Comparison of ENCODE assay signal across 14 cellular contexts in the genomic region with DNA sequence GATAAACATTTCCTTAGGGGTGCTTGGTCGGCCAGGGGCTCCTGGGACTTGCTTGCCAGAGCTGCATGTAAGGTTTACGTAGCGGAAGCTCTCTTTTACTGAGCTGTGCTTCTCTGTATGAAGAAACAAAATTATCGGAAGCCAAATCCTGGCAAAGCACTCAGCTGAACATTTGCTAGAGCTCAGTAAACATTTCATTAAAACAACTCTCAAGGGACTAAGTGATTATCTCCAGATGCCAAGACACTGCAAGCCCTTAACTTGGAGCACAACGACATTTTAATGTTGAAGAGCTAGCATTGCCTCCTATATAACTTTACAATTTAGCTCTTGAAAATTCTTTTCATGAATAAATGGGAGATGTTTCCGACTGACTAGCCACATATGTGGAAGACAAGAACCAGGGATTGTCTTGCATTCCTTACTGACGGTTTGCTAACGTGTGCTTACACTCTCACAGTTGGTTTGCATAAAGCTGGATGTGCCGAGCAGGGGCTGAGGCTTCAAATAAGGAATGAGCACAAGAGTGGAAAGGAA. TPM values are rescaled to one million over a fixed set of nuclear protein-coding genes. Genes with fewer than 3 reads are reported as not detected.
DNase-seq lines count a peak whose midpoint lies in the region; ATAC-seq, FAIRE-seq and TF ChIP-seq lines count a peak whose summit lies in the region.
"Had no signal": no experiment of that assay in that cellular context is flagged by ENCODE, and none has a peak within 500 bp of the region (broad histone marks: within the 10 kb centered on the region; RNA-seq: fewer than 3 reads in every experiment).

No MANE protein-coding gene starts in this region.

- FAIRE-seq in RCC 7860 (lab: Jason Lieb, UNC) = no peak
- FAIRE-seq: endothelial cell of umbilical vein had no signal

- no peaks in the 10 kb centered on the region for H3K9me3 ChIP-seq in lower lobe of right lung
- H3K9me3 ChIP-seq in upper lobe of right lung = no peaks in the 10 kb centered on the region
- H3K9me3 ChIP-seq: HAP-1 had no signal

- H3K36me3 ChIP-seq in lower lobe of right lung (no peaks in the 10 kb centered on the region), upper lobe of right lung (no peaks in the 10 kb centered on the region)
- H3K36me3 ChIP-seq: HAP-1 had no signal

- H3K27ac ChIP-seq in lower lobe of right lung = peak overlapping the region; percentile 32
- peak overlapping the region; percentile 11 for H3K27ac ChIP-seq in upper lobe of right lung

- intact Hi-C loops in lower lobe of right lung (cut with DNase I) (no loop called here), upper lobe of right lung (cut with DNase I) (no loop called here)

- ATAC-seq in lower lobe of right lung (peak; percentile 27 to 67), upper lobe of right lung (peak; percentile 50), HG02840 (IDR thresholded peaks at IDR 0.05; ENCODE audit: low FRiP score, unreplicated experiment) (no peak)
- ATAC-seq: left colon had no signal

- no peaks in the 10 kb centered on the region for H3K27me3 ChIP-seq in lower lobe of right lung (ENCODE audit: low read depth)
- no peaks in the 10 kb centered on the region for H3K27me3 ChIP-seq in upper lobe of right lung

- DNase-seq in activated CD8-positive, alpha-beta memory T cell treated with anti-CD3 and anti-CD28 coated beads, Interleukin-2, amount 50 U/mL, for 48 hours = peak; percentile 20
- no peak for DNase-seq in activated CD8-positive, alpha-beta memory T cell treated with anti-CD3 and anti-CD28 coated beads, Interleukin-2, amount 50 U/mL, for 4 hours
- DNase-seq in choroid plexus epithelial cell (ENCODE audit: low read depth) (peak; percentile 35), lower lobe of right lung (no peak), upper lobe of right lung (no peak), RCC 7860 (ENCODE audit: low spot score) (no peak), H4 (ENCODE audit: low spot score) (no peak)
- DNase-seq: ACHN, anterior cingulate cortex, left colon had no signal

- TF ChIP-seq CTCF in choroid plexus epithelial cell (conservative IDR thresholded peaks at IDR 0.05; ENCODE audit: low read depth, low read length) = no peak
- no peak for TF ChIP-seq CTCF in lower lobe of right lung (IDR thresholded peaks at IDR 0.05)
- no peak for TF ChIP-seq CTCF in upper lobe of right lung (IDR thresholded peaks at IDR 0.05)

- H3K4me1 ChIP-seq in lower lobe of right lung = peaks cover 21% of the 10 kb centered on the region
- peaks cover 14% of the 10 kb centered on the region for H3K4me1 ChIP-seq in upper lobe of right lung
- H3K4me1 ChIP-seq: HAP-1 had no signal

- H3K4me3 ChIP-seq in choroid plexus epithelial cell (ENCODE audit: low read depth, low read length) (no peak overlapping the region), lower lobe of right lung (no peak overlapping the region), upper lobe of right lung (no peak overlapping the region)
- H3K4me3 ChIP-seq: HAP-1 had no signal

RNA-seq across cellular contexts. Expression of a gene that starts 43.3 kb away (rescaled TPM):
- total RNA-seq in lower lobe of right lung = 7.1 TPM
- 9.9 TPM for total RNA-seq in upper lobe of right lung
- total RNA-seq in H4 (2014; rRNA removed; shearing (Covaris generic)) = 0.10 TPM in 1 of 2 replicates, not detected in the other
- total RNA-seq: T-helper 1 cell treated with Interleukin-12 subunit alpha and Interleukin-12 subunit beta and Interleukin-4 antibody, amounts not matched to agents 30 ng/mL and 1 ng/mL, for 36 hours had no signal

RNA-seq across cellular contexts. Expression of a gene that starts 44.3 kb away (rescaled TPM):
- total RNA-seq in lower lobe of right lung (0.56 TPM), upper lobe of right lung (1.3 TPM)
- 26.9 and 28.7 TPM in 2 replicates for total RNA-seq in H4 (2014; rRNA removed; shearing (Covaris generic))

Comparison
In these comparisons a context has a peak if more than half of its experiments do, and no peak if none do; other contexts are left out.
1. DNase-seq: peak in activated CD8-positive, alpha-beta memory T cell treated with anti-CD3 and anti-CD28 coated beads, Interleukin-2, amount 50 U/mL, for 48 hours (single experiment) and choroid plexus epithelial cell (single experiment); none in activated CD8-positive, alpha-beta memory T cell treated with anti-CD3 and anti-CD28 coated beads, Interleukin-2, amount 50 U/mL, for 4 hours (single experiment), lower lobe of right lung (single experiment), upper lobe of right lung (single experiment), RCC 7860 (single experiment) and H4 (single experiment).
2. RNA of a gene that starts 44.3 kb away (total RNA-seq): 26.9 to 28.7 TPM in H4; 1.3 TPM in upper lobe of right lung (single experiment) and 0.56 TPM in lower lobe of right lung (single experiment); every median in the first group is over 10 times any median in the second.